In genomic region chr1:23188434-23188884, GRCh38 we compare ENCODE assay signal across 26 cellular contexts. TPM values are rescaled to one million over a fixed set of nuclear protein-coding genes. Genes with fewer than 3 reads are reported as not detected.
DNase-seq lines count a peak whose midpoint lies in the region; ATAC-seq and TF ChIP-seq lines count a peak whose summit lies in the region.
"Had no signal": no experiment of that assay in that cellular context is flagged by ENCODE, and none has a peak within 500 bp of the region (broad histone marks: within the 10 kb centered on the region; RNA-seq: fewer than 3 reads in every experiment).

No MANE protein-coding gene starts in this region.

- peaks cover 10% of the 10 kb centered on the region for H3K27me3 Mint-ChIP-seq in type B pancreatic cell

- POLR2A ChIA-PET in RWPE1 (lab: Yijun Ruan, JAX; ENCODE audit: low non-redundant PET), result no interaction called here

- TF ChIP-seq CTCF in RWPE1 (conservative IDR thresholded peaks at IDR 0.05; ENCODE audit: low read depth) (no peak), foreskin keratinocyte (conservative IDR thresholded peaks at IDR 0.05) (no peak), type B pancreatic cell (conservative IDR thresholded peaks at IDR 0.05) (no peak), psoas muscle (IDR thresholded peaks at IDR 0.05) (no peak)

- DNase-seq in NCI-H748 (lab: John Stamatoyannopoulos, UW; ENCODE audit: unreplicated experiment), result peak; percentile 37
- DNase-seq in NCI-H748 treated with DMSO at 0.1 percent for 48 hours (lab: John Stamatoyannopoulos, UW), result no peak
- no peak for DNase-seq in RWPE1 (ENCODE audit: low spot score)
- DNase-seq in foreskin keratinocyte, result no peak
- no peak for DNase-seq in type B pancreatic cell (ENCODE audit: extremely low spot score, unreplicated experiment)
- no peak for DNase-seq in NCI-H1930 (lab: John Stamatoyannopoulos, UW)
- no peak for DNase-seq in psoas muscle
- no peak for DNase-seq in NCI-H82 treated with DMSO at 0.1 percent for 48 hours (lab: John Stamatoyannopoulos, UW; ENCODE audit: unreplicated experiment)
- DNase-seq: activated CD8-positive, alpha-beta memory T cell treated with anti-CD3 and anti-CD28 coated beads for 24 hours; activated naive CD4-positive, alpha-beta T cell treated with anti-CD3 and anti-CD28 coated beads, Interleukin-2, amount 50 U/mL, for 16 hours; activated T-cell treated with anti-CD3 and anti-CD28 coated beads, Interleukin-2, amount 50 U/mL, for 48 hours; CD4-positive, CD25-positive, alpha-beta regulatory T cell; heart left ventricle; immature natural killer cell; MM.1S; naive thymus-derived CD4-positive, alpha-beta T cell; NCI-H526 treated with DMSO at 0.1 percent for 48 hours; OCI-M1; ovary; SK-N-SH; stimulated activated CD4-positive, alpha-beta T cell treated with anti-CD3 and anti-CD28 coated beads, Interleukin-4, amount 100 ng/mL, for 1 hour had no signal

- no peaks in the 10 kb centered on the region for H3K4me1 Mint-ChIP-seq in type B pancreatic cell (ENCODE audit: unreplicated experiment)

- no peaks in the 10 kb centered on the region for H3K9me3 Mint-ChIP-seq in type B pancreatic cell
- H3K9me3 Mint-ChIP-seq: immature natural killer cell; naive thymus-derived CD4-positive, alpha-beta T cell had no signal

- intact Hi-C loops in psoas muscle (cut with DNase I), result loop anchor here in 1 of 2 donors (5.0 kb wide), 1 partner anchor 211 kb away; no protein-coding TSS in a partner anchor

- no peaks in the 10 kb centered on the region for H3K9me3 ChIP-seq in psoas muscle
- H3K9me3 ChIP-seq: HAP-1, heart left ventricle, ovary, SK-N-SH, vagina had no signal

- CTCF ChIA-PET in RWPE1 (lab: Yijun Ruan, JAX), result interaction anchor here (0.6 kb wide), 1 partner anchor 210 kb away, joined by 4 read pairs; no protein-coding TSS in a partner anchor

- no peak overlapping the region for H3K4me3 Mint-ChIP-seq in type B pancreatic cell
- H3K4me3 Mint-ChIP-seq: CD4-positive, CD25-positive, alpha-beta regulatory T cell; immature natural killer cell; naive thymus-derived CD4-positive, alpha-beta T cell had no signal

- H3K27ac ChIP-seq in RWPE1 (peak overlapping the region; percentile 89), foreskin keratinocyte (peak overlapping the region; percentile 92), psoas muscle (no peak overlapping the region)
- H3K27ac ChIP-seq: heart left ventricle, ovary, vagina had no signal

- no peaks in the 10 kb centered on the region for H3K36me3 Mint-ChIP-seq in type B pancreatic cell
- H3K36me3 Mint-ChIP-seq: CD4-positive, CD25-positive, alpha-beta regulatory T cell; immature natural killer cell had no signal

- H3K36me3 ChIP-seq in psoas muscle (ENCODE audit: insufficient read depth in 1 of 2, low read depth in 1 of 2), result no peaks in the 10 kb centered on the region
- H3K36me3 ChIP-seq: HAP-1, heart left ventricle, ovary, vagina had no signal

- H3K4me3 ChIP-seq in psoas muscle, result no peak overlapping the region
- H3K4me3 ChIP-seq: HAP-1, heart left ventricle, lung, ovary, vagina had no signal

- H3K27ac Mint-ChIP-seq in type B pancreatic cell, result peak overlapping the region; percentile 93
- H3K27ac Mint-ChIP-seq: CD4-positive, CD25-positive, alpha-beta regulatory T cell; immature natural killer cell; naive thymus-derived CD4-positive, alpha-beta T cell had no signal

- H3K27me3 ChIP-seq in foreskin keratinocyte (no peaks in the 10 kb centered on the region), psoas muscle (ENCODE audit: insufficient read depth in 3 of 3, low read length in 2 of 3) (peaks cover 0 to 4% (median 1%) of the 10 kb centered on the region in 3 donors)
- H3K27me3 ChIP-seq: heart left ventricle, ovary, vagina had no signal

- ATAC-seq in foreskin keratinocyte, result peak; percentile 28
- no peak for ATAC-seq in psoas muscle
- ATAC-seq: activated CD4-positive, CD25-positive, alpha-beta regulatory T cell treated with anti-CD3 and anti-CD28 coated beads, Interleukin-2, amount 50 U/mL, for 24 hours; heart left ventricle; naive thymus-derived CD4-positive, alpha-beta T cell had no signal

- peaks cover 18% of the 10 kb centered on the region for H3K4me1 ChIP-seq in foreskin keratinocyte
- H3K4me1 ChIP-seq in psoas muscle, result no peaks in the 10 kb centered on the region
- H3K4me1 ChIP-seq: HAP-1 had no signal

- 60 to 67% (median 65%) methylated on average over 6 of the region's 6 CpGs for WGBS in psoas muscle, 3 donors

RNA-seq across cellular contexts. Expression of gene LUZP1, which starts 19.8 kb away (rescaled TPM):
- 57.9 and 60.7 TPM in 2 replicates for total RNA-seq in foreskin keratinocyte
- polyA plus RNA-seq in foreskin keratinocyte, result 11.4 and 12.8 TPM in 2 replicates
- total RNA-seq in type B pancreatic cell (ENCODE audit: low replicate concordance), result 33.0 and 43.9 TPM in 2 replicates
- total RNA-seq in psoas muscle, result 10 to 100 TPM in 2 of 4 donors, 1 to 10 TPM in 2; 7.4 to 13.4 (median 10.2) TPM
- 1 to 10 TPM; 1.5 to 6.6 (median 4.6) TPM for polyA plus RNA-seq in psoas muscle

RNA-seq across cellular contexts. Expression of gene HTR1D, which starts 28.8 kb away (rescaled TPM):
- total RNA-seq in foreskin keratinocyte (0.14 and 0.24 TPM in 2 replicates), type B pancreatic cell (ENCODE audit: low replicate concordance) (0.92 and 10.5 TPM in 2 replicates), psoas muscle (not detected)
- polyA plus RNA-seq in foreskin keratinocyte (0.09 and 0.11 TPM in 2 replicates), psoas muscle (under 1 TPM in 2 of 3 donors, not detected in 1; 0.03 to 0.06 TPM)
- total RNA-seq: CD4-positive, CD25-positive, alpha-beta regulatory T cell; naive thymus-derived CD4-positive, alpha-beta T cell; skeletal muscle tissue; vagina had no signal
- polyA plus RNA-seq: CD4-positive, CD25-positive, alpha-beta regulatory T cell; immature natural killer cell; naive thymus-derived CD4-positive, alpha-beta T cell had no signal
